In genomic region chr6:108897371-108897770, GRCh38 we compare ENCODE assay signal across 1 cellular context.
TF ChIP-seq lines count a peak whose summit lies in the region.

No MANE protein-coding gene starts in this region.

TF ChIP-seq in IMR-90, 13 proteins besides CTCF, POLR2A, EP300 and RAD21 (continued from another document):
- TF ChIP-seq BHLHE40 (IDR thresholded peaks at IDR 0.05; ENCODE audit: low read depth, low read length) (no peak), RCOR1 (IDR thresholded peaks at IDR 0.05; ENCODE audit: insufficient replicate concordance, low read length) (no peak), ELK1 (IDR thresholded peaks at IDR 0.05; ENCODE audit: borderline replicate concordance, low read depth, low read length) (no peak)
